In genomic region chr13:87005511-87005910, GRCh38 we compare ENCODE assay signal across 16 cellular contexts.
DNase-seq lines count a peak whose midpoint lies in the region; ATAC-seq and TF ChIP-seq lines count a peak whose summit lies in the region.
"Had no signal": no experiment of that assay in that cellular context is flagged by ENCODE, and none has a peak within 500 bp of the region (broad histone marks: within the 10 kb centered on the region; RNA-seq: fewer than 3 reads in every experiment).

No MANE protein-coding gene starts in this region.

- H2AFZ ChIP-seq in OCI-LY3 (ENCODE audit: low read depth, low read length): no peak overlapping the region

- H3K79me2 ChIP-seq in OCI-LY3 (ENCODE audit: low read length): no peaks in the 10 kb centered on the region

- TF ChIP-seq CTCF in GM13977 (IDR thresholded peaks at IDR 0.05; ENCODE audit: extremely low read depth, insufficient read depth, missing control alignments) (no peak), OCI-LY3 (IDR thresholded peaks at IDR 0.05; ENCODE audit: low read depth, low read length) (no peak)

- H3K9ac ChIP-seq in OCI-LY3 (ENCODE audit: low read length): no peak overlapping the region

- peaks cover 17% of the 10 kb centered on the region for H3K9me3 ChIP-seq in OCI-LY3 (ENCODE audit: insufficient read depth, low read length)

- H3K27me3 ChIP-seq in OCI-LY3 (ENCODE audit: low read depth, low read length): no peaks in the 10 kb centered on the region

- no peak overlapping the region for H3K4me3 ChIP-seq in OCI-LY3 (ENCODE audit: low read length)

- DNase-seq in GM13977 (ENCODE audit: low spot score) (peak; percentile 3), AML-193 (lab: John Stamatoyannopoulos, UW) (no peak), SW 1271 (lab: John Stamatoyannopoulos, UW) (no peak), DMS53 treated with DMSO at 0.1 percent for 48 hours (lab: John Stamatoyannopoulos, UW; ENCODE audit: unreplicated experiment) (no peak)
- DNase-seq: C1 segment of cervical spinal cord; Calu3; CD4-positive, alpha-beta memory T cell; COR-L47; DMS53; DND-41; GOT3; H7; HCEC 1CT had no signal

- peaks cover 23% of the 10 kb centered on the region for H3K4me1 ChIP-seq in OCI-LY3 (ENCODE audit: low read length)

- H3K4me2 ChIP-seq in OCI-LY3 (ENCODE audit: low read length): peak overlapping the region; percentile 41

- H3K27ac ChIP-seq in OCI-LY3 (ENCODE audit: low read length): no peak overlapping the region
- H3K27ac ChIP-seq: 22Rv1 had no signal

- H3K36me3 ChIP-seq in OCI-LY3 (replicated peaks; ENCODE audit: low read depth, low read length): peaks cover 8% of the 10 kb centered on the region

- ATAC-seq in HG02610 (IDR thresholded peaks at IDR 0.05; ENCODE audit: unreplicated experiment): peak; percentile 85

- in situ Hi-C loops in GM13977 (cut with MboI; ENCODE audit: low pct_unique_long_range_greater_than_20kb, low sequenced_read_pairs, unreplicated experiment): no loop called here

- H4K20me1 ChIP-seq in OCI-LY3 (ENCODE audit: insufficient read depth, low read length): no peaks in the 10 kb centered on the region
